Comparison of ENCODE assay signal across 1 cellular context in genomic region chr13:30017880-30018279, GRCh38.
TF ChIP-seq lines count a peak whose summit lies in the region.

No MANE protein-coding gene starts in this region.

TF ChIP-seq in H1, 55 proteins besides CTCF, POLR2A, EP300 and RAD21 (continued from another document):
- TF ChIP-seq CHD7 (IDR thresholded peaks at IDR 0.05; ENCODE audit: insufficient replicate concordance, low read length) (no peak), TAF7 (optimal IDR thresholded peaks at IDR 0.05; ENCODE audit: borderline replicate concordance, low read depth, low read length) (no peak), CTBP2 (IDR thresholded peaks at IDR 0.05; ENCODE audit: borderline replicate concordance, insufficient read depth, insufficient read length, low read length) (peak; percentile 40), KDM1A (IDR thresholded peaks at IDR 0.05; ENCODE audit: borderline replicate concordance, low read length) (no peak), TEAD4 (IDR thresholded peaks at IDR 0.05; ENCODE audit: low read depth, low read length) (peak; percentile 64), ZNF274 (IDR thresholded peaks at IDR 0.05; ENCODE audit: borderline replicate concordance, extremely low read depth, low read length) (no peak), KDM5A (IDR thresholded peaks at IDR 0.05; ENCODE audit: low read length) (no peak), SP2 (IDR thresholded peaks at IDR 0.05; ENCODE audit: low read length) (no peak), CBX5 (IDR thresholded peaks at IDR 0.05; ENCODE audit: low read depth, low read length) (no peak), SAP30 (IDR thresholded peaks at IDR 0.05; ENCODE audit: insufficient read depth, insufficient replicate concordance, low read length) (no peak), JUN (IDR thresholded peaks at IDR 0.05; ENCODE audit: low read depth, low read length) (no peak), TCF12 (IDR thresholded peaks at IDR 0.05; ENCODE audit: low read depth, low read length) (0 out of 2 replicates have a peak, but pooled peaks have one; percentile 34), YY1 (IDR thresholded peaks at IDR 0.05; ENCODE audit: low read depth, low read length) (no peak)
